In the genomic region with DNA sequence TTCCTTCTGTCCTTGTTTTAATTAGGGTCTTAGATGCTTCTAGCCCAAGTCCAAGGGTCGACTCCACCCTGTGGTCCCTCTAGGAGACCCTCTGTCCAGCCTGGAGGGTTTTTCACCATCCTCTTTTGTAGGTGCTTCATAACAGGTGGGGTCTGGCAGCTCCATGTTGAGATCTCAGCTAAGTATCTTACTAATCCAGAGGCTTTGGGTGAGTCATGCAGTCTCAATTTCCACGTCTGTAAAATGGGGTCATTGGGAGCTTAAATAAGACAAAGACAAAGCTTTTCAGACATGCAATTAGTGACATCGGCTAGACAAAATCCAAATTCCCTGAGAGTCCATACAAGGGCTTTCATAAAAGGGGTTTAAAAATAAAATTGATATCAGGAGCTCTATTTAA, we compare ENCODE assay signal across 1 cellular context.
A peak's percentile ranks its signal among the peaks of the same experiment; 100 is the strongest.
TF ChIP-seq lines count a peak whose summit lies in the region.

No MANE protein-coding gene starts in this region.

TF ChIP-seq in A549, 52 proteins besides CTCF, POLR2A, EP300 and RAD21 (continued from another document):
- TF ChIP-seq FOSL2 (IDR thresholded peaks at IDR 0.05) (no peak), FOSL2 (CRISPR knock-in tag; IDR thresholded peaks at IDR 0.05) (peak; percentile 57), CBX2 (IDR thresholded peaks at IDR 0.05; ENCODE audit: borderline replicate concordance, low read depth) (no peak), TP53 (CRISPR knock-in tag; IDR thresholded peaks at IDR 0.05) (no peak)
